33 cellular contexts compared by ENCODE assay signal in genomic region chr22:23874871-23875270, GRCh38. TPM values are rescaled to one million over a fixed set of nuclear protein-coding genes. Genes with fewer than 3 reads are reported as not detected.
"Had no signal": no experiment of that assay in that cellular context is flagged by ENCODE, and none has a peak within 500 bp of the region (broad histone marks: within the 10 kb centered on the region; RNA-seq: fewer than 3 reads in every experiment).

No MANE protein-coding gene starts in this region.

- H3K4me3 ChIP-seq: colonic mucosa, esophagus squamous epithelium, ovary, right lobe of liver, thyroid gland, upper lobe of left lung had no signal

- H3K27ac ChIP-seq: colonic mucosa, epithelial cell of prostate, esophagus squamous epithelium, neutrophil, ovary, right lobe of liver, thyroid gland, upper lobe of left lung, WERI-Rb-1 had no signal

- H3K9me3 ChIP-seq: colonic mucosa, esophagus squamous epithelium, neutrophil, ovary, right lobe of liver, thyroid gland, upper lobe of left lung had no signal

- FAIRE-seq: endometrium, frontal cortex, keratinocyte, TTC549 had no signal

- ATAC-seq: activated CD4-positive, CD25-positive, alpha-beta regulatory T cell treated with anti-CD3 and anti-CD28 coated beads, Interleukin-2, amount 50 U/mL, for 24 hours; left colon; right lobe of liver; stimulated activated memory B cell treated with anti-CD40 and anti-IgM and Interleukin-4, amounts not matched to agents 10 μg/mL and 1 μg/mL and 100 μg/mL, for 72 hours; stimulated activated naive CD8-positive, alpha-beta T cell treated with anti-CD3 and anti-CD28 coated beads, Interleukin-15, amount 100 ng/mL, for 72 hours had no signal

- DNase-seq: activated CD4-positive, alpha-beta T cell treated with anti-CD3 and anti-CD28 coated beads for 48 hours; activated CD4-positive, alpha-beta T cell treated with anti-CD3 and anti-CD28 coated beads, Interleukin-2, amount 50 U/mL, for 48 hours; activated CD8-positive, alpha-beta memory T cell treated with anti-CD3 and anti-CD28 coated beads for 24 hours; activated effector memory CD4-positive, alpha-beta T cell treated with Interleukin-2 at 50 U/mL for 16 hours; activated naive CD4-positive, alpha-beta T cell treated with Interleukin-2 at 50 U/mL for 16 hours; anterior cingulate cortex; cerebellar nuclear complex; colonic mucosa; effector CD8-positive, alpha-beta T cell; esophagus squamous epithelium; hippocampal formation; left colon; mammary epithelial cell; naive B cell; nephron progenitor cell; ovary; right lobe of liver; stimulated activated CD4-positive, alpha-beta T cell treated with anti-CD3 and anti-CD28 coated beads, Interleukin-12 subunit alpha, Interleukin-12 subunit beta, amount 100 ng/mL, for 4 hours; stimulated activated CD4-positive, alpha-beta T cell treated with anti-CD3 and anti-CD28 coated beads, Interleukin-4, amount 100 ng/mL, for 1 hour; stimulated activated naive CD8-positive, alpha-beta T cell treated with anti-CD3 and anti-CD28 coated beads, Interleukin-15, amount 100 ng/mL, for 72 hours; substantia nigra; T-helper 9 cell; thyroid gland; upper lobe of left lung; WERI-Rb-1 had no signal

- H3K4me1 ChIP-seq: colonic mucosa, esophagus squamous epithelium, right lobe of liver, thyroid gland, upper lobe of left lung had no signal

- H3K27me3 ChIP-seq: colonic mucosa, esophagus squamous epithelium, neutrophil, ovary, right lobe of liver, thyroid gland, upper lobe of left lung had no signal

- H3K36me3 ChIP-seq: colonic mucosa, neutrophil, ovary, right lobe of liver had no signal

RNA-seq across cellular contexts. Expression of gene DERL3, which starts 36.1 kb away (rescaled TPM):
- total RNA-seq: mammary epithelial cell had no signal
